In the genomic region with DNA sequence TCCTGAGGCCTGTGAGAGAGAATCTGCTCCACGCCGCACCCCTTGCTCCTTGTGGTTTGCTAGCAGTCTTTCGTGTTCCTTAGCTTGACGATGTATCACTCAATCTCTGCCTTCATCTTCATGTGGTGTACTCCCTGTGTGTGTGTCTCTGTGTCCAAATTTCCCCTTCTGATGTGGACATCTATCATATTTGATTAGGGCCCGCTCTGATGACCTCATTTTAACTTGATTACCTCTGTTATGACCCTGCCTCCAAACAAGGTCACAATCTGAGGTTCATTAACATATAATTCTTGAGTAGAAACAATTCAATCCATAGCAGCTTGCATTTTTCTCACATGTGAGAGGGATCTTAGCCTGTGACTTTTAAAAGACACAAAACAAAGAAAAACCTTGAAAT, we compare ENCODE assay signal across 17 cellular contexts.
"Had no signal": no experiment of that assay in that cellular context is flagged by ENCODE, and none has a peak within 500 bp of the region (broad histone marks: within the 10 kb centered on the region; RNA-seq: fewer than 3 reads in every experiment).

No MANE protein-coding gene starts in this region.

- H3K36me3 Mint-ChIP-seq: memory B cell had no signal

- H3K4me3 ChIP-seq: skin epidermis, upper lobe of right lung had no signal

- H3K9me3 ChIP-seq: upper lobe of right lung had no signal

- H3K4me3 Mint-ChIP-seq: dendritic cell treated with granulocyte-macrophage colony-stimulating factor and Interleukin-4, amounts not matched to agents 40 ng/mL and 50 ng/mL, for 4 days; nephron had no signal

- H3K36me3 ChIP-seq: upper lobe of right lung had no signal

- H3K27me3 ChIP-seq: upper lobe of right lung had no signal

- DNase-seq: activated CD4-positive, alpha-beta T cell treated with anti-CD3 and anti-CD28 coated beads, Interleukin-2, amount 50 U/mL, for 1 hour; activated T-cell treated with anti-CD3 and anti-CD28 coated beads for 4 hours; aorta; cerebellar nuclear complex; effector memory CD4-positive, alpha-beta T cell; foreskin fibroblast; kidney glomerular epithelial cell; left ventricle myocardium superior; occipital lobe; stimulated activated CD4-positive, alpha-beta T cell treated with anti-CD3 and anti-CD28 coated beads, Interleukin-4, amount 100 ng/mL, for 4 hours; T1000; upper lobe of right lung had no signal

- H3K27ac ChIP-seq: upper lobe of right lung had no signal

- ATAC-seq: left ventricle myocardium superior, upper lobe of right lung had no signal

- H3K4me1 ChIP-seq: upper lobe of right lung had no signal

- H3K27ac Mint-ChIP-seq: dendritic cell treated with granulocyte-macrophage colony-stimulating factor and Interleukin-4, amounts not matched to agents 40 ng/mL and 50 ng/mL, for 4 days; memory B cell; nephron; stimulated activated naive CD8-positive, alpha-beta T cell treated with anti-CD3 and anti-CD28 coated beads, Interleukin-15, amount 100 ng/mL, for 72 hours had no signal

- H3K27me3 Mint-ChIP-seq: memory B cell; stimulated activated naive CD8-positive, alpha-beta T cell treated with anti-CD3 and anti-CD28 coated beads, Interleukin-15, amount 100 ng/mL, for 72 hours had no signal
